In genomic region chr3:161413127-161413854, GRCh38 we compare ENCODE assay signal across 10 cellular contexts. TPM values are rescaled to one million over a fixed set of nuclear protein-coding genes. Genes with fewer than 3 reads are reported as not detected.
DNase-seq lines count a peak whose midpoint lies in the region; ATAC-seq and TF ChIP-seq lines count a peak whose summit lies in the region.
"Had no signal": no experiment of that assay in that cellular context is flagged by ENCODE, and none has a peak within 500 bp of the region (broad histone marks: within the 10 kb centered on the region; RNA-seq: fewer than 3 reads in every experiment).

No MANE protein-coding gene starts in this region.

- H3K4me3 Mint-ChIP-seq in activated naive CD4-positive, alpha-beta T cell treated with anti-CD3 and anti-CD28 coated beads for 36 hours: no peak overlapping the region
- H3K4me3 Mint-ChIP-seq: nephron progenitor cell had no signal

- H3K27ac Mint-ChIP-seq in activated naive CD4-positive, alpha-beta T cell treated with anti-CD3 and anti-CD28 coated beads for 36 hours: no peak overlapping the region

- CTCF ChIA-PET in activated naive CD4-positive, alpha-beta T cell treated with anti-CD3 and anti-CD28 coated beads for 36 hours (lab: Charles Lee): interaction anchor here (0.9 to 1.2 kb wide), 7 partner anchors 9 to 316 kb away, joined by 3 to 5 read pairs (median 3); no protein-coding TSS in a partner anchor

- TF ChIP-seq CTCF in foreskin keratinocyte (conservative IDR thresholded peaks at IDR 0.05) (peak; percentile 22), stomach (IDR thresholded peaks at IDR 0.05) (no peak)

- no peaks in the 10 kb centered on the region for H3K36me3 Mint-ChIP-seq in activated naive CD4-positive, alpha-beta T cell treated with anti-CD3 and anti-CD28 coated beads for 36 hours (ENCODE audit: low read depth)

- no peak for TF ChIP-seq POLR2A in stomach (IDR thresholded peaks at IDR 0.05)

- H3K27me3 ChIP-seq in foreskin keratinocyte: no peaks in the 10 kb centered on the region
- H3K27me3 ChIP-seq in stomach: no peaks in the 10 kb centered on the region

- intact Hi-C loops in stomach (cut with DNase I; ENCODE audit: low total_unique reads): no loop called here
- intact Hi-C loops in activated naive CD4-positive, alpha-beta T cell treated with anti-CD3 and anti-CD28 coated beads for 36 hours (cut with micrococcal nuclease): no loop called here

- 25 to 53% (median 46%) methylated on average over 2 of the region's 2 CpGs for WGBS in stomach, 5 donors

- DNase-seq in NCI-H446 treated with DMSO at 0.1 percent for 48 hours (lab: John Stamatoyannopoulos, UW) (peak; percentile 22), foreskin keratinocyte (no peak), stomach (peak; percentile 71), DMS53 (lab: John Stamatoyannopoulos, UW) (no peak)
- DNase-seq in effector CD8-positive, alpha-beta T cell (lab: John Stamatoyannopoulos, UW): no peak
- DNase-seq in activated naive CD4-positive, alpha-beta T cell treated with anti-CD3 and anti-CD28 coated beads for 36 hours: no peak
- DNase-seq: nephron progenitor cell had no signal

- H3K9me3 Mint-ChIP-seq in activated naive CD4-positive, alpha-beta T cell treated with anti-CD3 and anti-CD28 coated beads for 36 hours: peaks cover 4% of the 10 kb centered on the region

- H3K4me1 Mint-ChIP-seq in activated naive CD4-positive, alpha-beta T cell treated with anti-CD3 and anti-CD28 coated beads for 36 hours (ENCODE audit: low read depth): no peaks in the 10 kb centered on the region

- no peaks in the 10 kb centered on the region for H3K36me3 ChIP-seq in stomach

- no peak for TF ChIP-seq EP300 in stomach (IDR thresholded peaks at IDR 0.05)

- H3K9me3 ChIP-seq in stomach: no peaks in the 10 kb centered on the region

- peak; percentile 35 for ATAC-seq in GM21529 (IDR thresholded peaks at IDR 0.05; ENCODE audit: unreplicated experiment)
- ATAC-seq in foreskin keratinocyte: no peak
- ATAC-seq in HG03565 (IDR thresholded peaks at IDR 0.05; ENCODE audit: unreplicated experiment): no peak

- H3K4me1 ChIP-seq in foreskin keratinocyte (no peaks in the 10 kb centered on the region), stomach (peaks cover 18 to 39% (median 23%) of the 10 kb centered on the region in 4 donors)

- H3K27ac ChIP-seq in foreskin keratinocyte: no peak overlapping the region
- H3K27ac ChIP-seq in stomach: peak overlapping the region in 3 of 5 donors; percentile 0 to 39 (median 29)

- H3K4me3 ChIP-seq in stomach: no peak overlapping the region

- H3K27me3 Mint-ChIP-seq in activated naive CD4-positive, alpha-beta T cell treated with anti-CD3 and anti-CD28 coated beads for 36 hours (ENCODE audit: low read depth): no peaks in the 10 kb centered on the region

RNA-seq across cellular contexts. Expression of gene SPTSSB, which starts 42.0 kb away (rescaled TPM):
- total RNA-seq in foreskin keratinocyte (0.03 TPM in 1 of 2 replicates, not detected in the other), stomach (10 to 100 TPM in 3 of 5 donors, under 1 TPM in 2; 0.29 to 25.3 (median 20.5) TPM)
- polyA plus RNA-seq in foreskin keratinocyte (0.02 TPM in 1 of 2 replicates, not detected in the other), stomach (10 to 100 TPM in 1 of 3 donors, 1 to 10 TPM in 2; 3.2 to 86.3 (median 3.6) TPM)
- not detected for total RNA-seq in activated naive CD4-positive, alpha-beta T cell treated with anti-CD3 and anti-CD28 coated beads for 36 hours
- total RNA-seq: dermis microvascular lymphatic vessel endothelial cell had no signal

Comparison
In these comparisons a context has a peak if more than half of its experiments do, and no peak if none do; other contexts are left out.
1. DNase-seq: peak in NCI-H446 treated with DMSO at 0.1 percent for 48 hours (single experiment) and stomach (single experiment); none in foreskin keratinocyte (0 of 2), effector CD8-positive, alpha-beta T cell (single experiment), DMS53 (single experiment) and activated naive CD4-positive, alpha-beta T cell treated with anti-CD3 and anti-CD28 coated beads for 36 hours (single experiment).